In the genomic region with DNA sequence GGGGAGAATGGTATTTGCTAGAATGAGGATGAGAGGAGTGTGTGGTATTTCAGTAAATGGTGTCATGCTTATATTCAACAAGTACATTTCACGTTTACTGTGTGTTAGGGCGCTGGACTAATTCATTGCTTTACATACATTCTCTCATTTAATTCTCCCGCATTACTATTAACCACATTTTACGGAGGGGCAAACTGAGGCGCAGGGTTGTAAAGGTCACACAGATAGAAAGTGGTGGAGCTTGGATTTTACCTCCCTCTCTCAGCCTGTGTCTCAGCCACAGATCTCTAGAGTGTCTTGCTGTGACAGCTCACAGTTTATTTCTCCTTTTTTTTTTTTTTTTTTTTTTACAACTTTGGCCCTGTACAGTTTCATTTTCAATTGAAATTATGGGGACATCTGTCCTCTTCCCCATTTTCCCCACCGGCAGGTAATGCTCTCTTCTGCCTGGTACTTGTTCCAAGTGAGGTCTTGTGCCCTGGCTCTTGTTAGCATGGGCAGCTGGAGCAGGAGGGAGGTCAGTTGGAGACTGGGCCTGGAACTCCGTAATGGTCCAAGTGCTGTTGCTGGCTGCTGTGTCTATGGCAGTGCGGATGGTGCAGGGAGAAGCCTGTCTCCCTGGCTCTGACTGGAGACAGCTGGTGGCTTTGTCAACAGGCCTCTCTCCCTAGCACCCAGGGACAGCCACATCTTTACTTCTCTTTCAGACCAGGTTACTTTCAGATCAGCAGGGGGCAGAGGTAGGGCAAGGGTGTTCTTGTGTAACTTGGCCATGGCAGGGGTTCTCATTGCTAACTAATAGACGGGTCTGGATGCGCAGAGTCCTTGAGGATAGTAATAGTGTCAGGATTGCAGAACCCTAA, we compare ENCODE assay signal across 8 cellular contexts. TPM values are rescaled to one million over a fixed set of nuclear protein-coding genes. Genes with fewer than 3 reads are reported as not detected.
DNase-seq lines count a peak whose midpoint lies in the region; ATAC-seq and TF ChIP-seq lines count a peak whose summit lies in the region.

No MANE protein-coding gene starts in this region.

- no peaks in the 10 kb centered on the region for H3K9me3 Mint-ChIP-seq in CD8-positive, alpha-beta memory T cell
- no peaks in the 10 kb centered on the region for H3K9me3 Mint-ChIP-seq in H9

- no peak overlapping the region for H3K23ac ChIP-seq in H9 (ENCODE audit: insufficient read length, low read depth, low read length)

- no peak overlapping the region for H2AFZ ChIP-seq in H9 (ENCODE audit: low read length)

- POLR2A ChIA-PET in CD8-positive, alpha-beta memory T cell (lab: Charles Lee) = no interaction called here

- no peak overlapping the region for H2BK5ac ChIP-seq in H9 (ENCODE audit: insufficient read length, low read length)

- no peak overlapping the region for H3K18ac ChIP-seq in H9 (ENCODE audit: insufficient read length, low read depth, low read length)

- no CpG with 5 or more reads among the region's 10 CpGs for WGBS in H9 (ENCODE audit: extremely low coverage, insufficient read length, low lambda C conversion rate)

- H3K9ac ChIP-seq in H9 (ENCODE audit: extremely low read depth, insufficient read length, low read length) (no peak overlapping the region), SK-N-MC (ENCODE audit: insufficient read length) (peak overlapping the region; percentile 17)

- peaks cover 0 to 3% (median 0%) of the 10 kb centered on the region in 3 donors for H3K36me3 Mint-ChIP-seq in CD8-positive, alpha-beta memory T cell
- H3K36me3 Mint-ChIP-seq in H9 (ENCODE audit: insufficient read depth in 1 of 3, low read depth in 3 of 3) = peaks cover 0 to 7% (median 0%) of the 10 kb centered on the region in 3 experiments; a peak in 1 of 7 replicates

- peaks cover 5% of the 10 kb centered on the region for H3K4me1 ChIP-seq in CD8-positive, alpha-beta memory T cell (ENCODE audit: insufficient read depth, low read length)
- H3K4me1 ChIP-seq in H9 (ENCODE audit: insufficient read depth, low read length) = peaks cover 20% of the 10 kb centered on the region
- H3K4me1 ChIP-seq in mucosa of descending colon (ENCODE audit: low read depth) = peaks cover 22% of the 10 kb centered on the region

- H3K4me2 ChIP-seq in H9 (ENCODE audit: insufficient read depth, insufficient read length, low read length) = peak overlapping the region; percentile 74

- H3K27me3 ChIP-seq in CD8-positive, alpha-beta memory T cell (ENCODE audit: insufficient read depth, low read length, poor library complexity, severe bottlenecking) = peaks cover 4% of the 10 kb centered on the region
- no peaks in the 10 kb centered on the region for H3K27me3 ChIP-seq in H9 (ENCODE audit: insufficient read depth, low read length)

- peaks cover 6% of the 10 kb centered on the region for H3K79me1 ChIP-seq in H9 (ENCODE audit: insufficient read depth, low read depth, low read length, poor library complexity, severe bottlenecking)

- H3K23me2 ChIP-seq in H9 (ENCODE audit: insufficient read length, low read depth, low read length, poor library complexity, severe bottlenecking) = no peaks in the 10 kb centered on the region

- H3K79me2 ChIP-seq in H9 (ENCODE audit: insufficient read depth, low read length) = peaks cover 29% of the 10 kb centered on the region; the same call in 1 of the 2 replicates

- no peak overlapping the region for H3K56ac ChIP-seq in H9 (ENCODE audit: insufficient read length, low read depth, low read length)

- H3K4me1 Mint-ChIP-seq in CD8-positive, alpha-beta memory T cell = peaks cover 7 to 13% (median 13%) of the 10 kb centered on the region in 3 donors
- H3K4me1 Mint-ChIP-seq in H9 = peaks cover 69 to 71% of the 10 kb centered on the region in 2 experiments

- H3K27me3 Mint-ChIP-seq in CD8-positive, alpha-beta memory T cell = peaks cover 17 to 32% of the 10 kb centered on the region in 2 donors
- no peaks in the 10 kb centered on the region for H3K27me3 Mint-ChIP-seq in H9 (ENCODE audit: low read depth)

- peaks cover 2% of the 10 kb centered on the region for H4K20me1 ChIP-seq in H9 (ENCODE audit: control insufficient read depth, insufficient read depth, insufficient read length)

- H2BK12ac ChIP-seq in H9 (ENCODE audit: insufficient read length, low read depth, low read length) = no peak overlapping the region

- CTCF ChIA-PET in CD8-positive, alpha-beta memory T cell (lab: Charles Lee) = no interaction called here

- no peaks in the 10 kb centered on the region for H3K36me3 ChIP-seq in CD8-positive, alpha-beta memory T cell (ENCODE audit: insufficient read depth, low read length)
- H3K36me3 ChIP-seq in SK-N-MC (ENCODE audit: insufficient read depth, low read length) (no peaks in the 10 kb centered on the region), mucosa of descending colon (ENCODE audit: low read depth) (no peaks in the 10 kb centered on the region)

- H4K91ac ChIP-seq in H9 (ENCODE audit: insufficient read length, low read depth, low read length) = no peak overlapping the region

- peak overlapping the region in 3 of 8 donors; percentile 48 to 66 (median 57) for H3K27ac Mint-ChIP-seq in CD8-positive, alpha-beta memory T cell
- peak overlapping the region; percentile 23 to 90 (median 86); a peak in 4 of 7 replicates for H3K27ac Mint-ChIP-seq in H9

- DNase-seq in CD8-positive, alpha-beta memory T cell = no peak
- DNase-seq in H9 (no peak), SK-N-MC (ENCODE audit: low read depth, low spot score) (no peak), epithelial cell of esophagus (ENCODE audit: low read depth) (peak; percentile 72), mucosa of descending colon (peak in 2 of 3 donors; percentile 53 to 62), activated gamma-delta T cell (lab: John Stamatoyannopoulos, UW) (no peak), NCI-H774 (lab: John Stamatoyannopoulos, UW) (no peak)

- TF ChIP-seq CTCF in H9 (conservative IDR thresholded peaks at IDR 0.05) (no peak), epithelial cell of esophagus (IDR thresholded peaks at IDR 0.05; ENCODE audit: insufficient read depth, low read depth, low read length, missing control alignments) (no peak), mucosa of descending colon (IDR thresholded peaks at IDR 0.05) (no peak)

- no peak overlapping the region for H2AK5ac ChIP-seq in H9 (ENCODE audit: insufficient read length, low read length)

- H4K8ac ChIP-seq in H9 (replicated peaks; ENCODE audit: insufficient read length, low read depth, low read length) = no peak overlapping the region

- ATAC-seq in mucosa of descending colon = peak; percentile 48
- no peak for ATAC-seq in HG03108 (IDR thresholded peaks at IDR 0.05; ENCODE audit: unreplicated experiment)

- H3K27ac ChIP-seq in CD8-positive, alpha-beta memory T cell (ENCODE audit: low read depth, low read length) = peak overlapping the region; percentile 46
- H3K27ac ChIP-seq in H9 (ENCODE audit: insufficient read length, low read depth, low read length) (no peak overlapping the region), SK-N-MC (0 out of 2 replicates have a peak overlapping the region, but pooled peaks have one; percentile 42)

- no peak overlapping the region for H2BK15ac ChIP-seq in H9 (ENCODE audit: low read depth, low read length)

- peak overlapping the region; percentile 46 for H3K4me3 ChIP-seq in CD8-positive, alpha-beta memory T cell (ENCODE audit: low read length)
- peak overlapping the region; percentile 96 for H3K4me3 ChIP-seq in SK-N-MC
- H3K4me3 ChIP-seq in epithelial cell of esophagus (ENCODE audit: low read length) = peak overlapping the region; percentile 77
- H3K4me3 ChIP-seq in mucosa of descending colon = no peak overlapping the region

- no peak overlapping the region for H3K14ac ChIP-seq in H9 (ENCODE audit: insufficient read depth, low read length)

- no peak overlapping the region for H2BK20ac ChIP-seq in H9 (ENCODE audit: low read depth, low read length, poor library complexity, severe bottlenecking)

- H3K4me3 Mint-ChIP-seq in CD8-positive, alpha-beta memory T cell = peak overlapping the region; percentile 60 to 78 (median 70)
- H3K4me3 Mint-ChIP-seq in H9 = peak overlapping the region; percentile 76 to 82

- H4K5ac ChIP-seq in H9 (ENCODE audit: insufficient read length, low read depth, low read length) = no peak overlapping the region

- H2BK120ac ChIP-seq in H9 (ENCODE audit: low read depth, low read length, poor library complexity, severe bottlenecking) = no peak overlapping the region

- intact Hi-C loops in mucosa of descending colon (cut with DNase I, micrococcal nuclease) = no loop called here

- no peaks in the 10 kb centered on the region for H3K9me3 ChIP-seq in CD8-positive, alpha-beta memory T cell (ENCODE audit: low read length)
- H3K9me3 ChIP-seq in H9 (ENCODE audit: control insufficient read depth, low read depth, low read length) (no peaks in the 10 kb centered on the region), SK-N-MC (ENCODE audit: low read depth, low read length) (no peaks in the 10 kb centered on the region), mucosa of descending colon (no peaks in the 10 kb centered on the region)

- H3K4ac ChIP-seq in H9 (ENCODE audit: low read depth, low read length) = no peak overlapping the region

- H3T11ph ChIP-seq in H9 (ENCODE audit: low read length) = no peak overlapping the region

RNA-seq across cellular contexts. Expression of gene NDST1, which starts 20.5 kb away (rescaled TPM):
- 1 to 10 TPM; 1.9 to 2.8 TPM for total RNA-seq in CD8-positive, alpha-beta memory T cell
- 0.13 TPM for polyA plus RNA-seq in CD8-positive, alpha-beta memory T cell
- 59.2 and 65.5 TPM in 2 replicates for total RNA-seq in H9 (2021)
- total RNA-seq in mucosa of descending colon = 10 to 100 TPM; 58.1 to 66.5 (median 60.6) TPM

RNA-seq across cellular contexts. Expression of gene RPS14, which starts 37.9 kb away (rescaled TPM):
- total RNA-seq in CD8-positive, alpha-beta memory T cell = 1,000 to 10,000 TPM; 2,924 to 3,007 TPM
- polyA plus RNA-seq in CD8-positive, alpha-beta memory T cell = 6,416 TPM
- 2,533 and 2,603 TPM in 2 replicates for total RNA-seq in H9 (2021)
- 1,000 to 10,000 TPM; 1,569 to 1,671 (median 1,618) TPM for total RNA-seq in mucosa of descending colon

Comparison
In these comparisons a context has a peak if more than half of its experiments do, and no peak if none do; other contexts are left out.
1. DNase-seq: peak in epithelial cell of esophagus (single experiment) and mucosa of descending colon (2 of 3); none in CD8-positive, alpha-beta memory T cell (0 of 5), H9 (single experiment), SK-N-MC (single experiment), activated gamma-delta T cell (single experiment) and NCI-H774 (single experiment).
2. RNA of gene NDST1, which starts 20.5 kb away (total RNA-seq): 59.2 to 65.5 TPM in H9 and 58.1 to 66.5 TPM in mucosa of descending colon; 1.9 to 2.8 TPM in CD8-positive, alpha-beta memory T cell; every median in the first group is over 10 times any median in the second.